In the genomic region with DNA sequence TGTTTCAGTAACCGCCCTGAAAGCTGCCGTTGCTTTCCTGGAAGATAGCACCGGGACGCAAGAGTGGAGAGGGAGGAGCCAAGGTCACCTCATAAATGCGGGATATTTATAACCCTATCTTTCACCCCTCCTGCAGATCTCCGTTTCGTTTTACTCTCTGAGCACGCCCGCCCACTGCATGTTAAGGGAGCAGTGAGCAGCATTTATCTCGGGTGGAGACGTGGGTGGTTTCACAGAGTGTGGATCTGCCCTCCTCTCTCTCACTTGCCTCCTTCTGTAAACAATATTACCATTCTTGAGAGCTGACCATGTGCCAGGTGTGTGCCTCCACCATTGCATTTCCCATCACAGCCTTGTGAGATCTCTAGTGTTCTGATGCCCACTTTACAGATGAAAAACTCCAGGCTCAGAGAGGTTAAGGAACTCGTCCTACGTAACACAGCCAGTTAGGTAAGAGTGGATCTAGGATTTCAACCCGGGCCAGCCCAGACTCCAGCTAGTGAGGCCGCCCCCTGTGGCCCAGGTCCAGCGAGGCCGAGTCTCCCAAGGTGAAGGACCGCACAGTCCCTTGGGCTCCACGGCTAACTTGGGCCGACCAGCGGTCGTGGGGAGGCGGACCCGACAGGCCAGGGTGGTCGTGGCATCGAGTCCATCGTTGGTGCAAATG, we compare ENCODE assay signal across 8 cellular contexts. TPM values are rescaled to one million over a fixed set of nuclear protein-coding genes. Genes with fewer than 3 reads are reported as not detected.
DNase-seq lines count a peak whose midpoint lies in the region; ATAC-seq, FAIRE-seq and TF ChIP-seq lines count a peak whose summit lies in the region.

No MANE protein-coding gene starts in this region.

- CTCF ChIA-PET in CD4-positive, alpha-beta T cell (lab: Charles Lee) = no interaction called here
- CTCF ChIA-PET in mammary epithelial cell (lab: Charles Lee; ENCODE audit: low non-redundant PET) = no interaction called here

- peak overlapping the region; percentile 85 for H2AFZ ChIP-seq in mammary epithelial cell (ENCODE audit: low read depth, low read length)

- TF ChIP-seq CTCF in CD4-positive, alpha-beta T cell (IDR thresholded peaks at IDR 0.05) = no peak
- TF ChIP-seq CTCF in mammary epithelial cell (conservative IDR thresholded peaks at IDR 0.05 in 1 of 2, IDR thresholded peaks at IDR 0.05 in 1 of 2; ENCODE audit: extremely low read depth in 1 of 2, insufficient read depth in 1 of 2, low read depth in 1 of 2, low read length in 2 of 2) = peak in 1 of 2 donors; percentile 20

- H3K9ac ChIP-seq in mammary epithelial cell (ENCODE audit: insufficient read depth, low read length) = peak overlapping the region; percentile 41

- peak; percentile 51 for ATAC-seq in CD4-positive, alpha-beta T cell (ENCODE audit: poor library complexity)
- ATAC-seq in HG03280 (IDR thresholded peaks at IDR 0.05; ENCODE audit: unreplicated experiment) = peak; percentile 50

- intact Hi-C loops in CD4-positive, alpha-beta T cell (cut with DNase I, micrococcal nuclease) = no loop called here
- intact Hi-C loops in mammary epithelial cell (cut with micrococcal nuclease) = loop anchor here (2.0 kb wide), 2 partner anchors 19 to 29 kb away; no protein-coding TSS in a partner anchor

- H3K27me3 ChIP-seq in CD4-positive, alpha-beta T cell (ENCODE audit: control insufficient read depth, insufficient read depth, low read length) = no peaks in the 10 kb centered on the region
- no peaks in the 10 kb centered on the region for H3K27me3 ChIP-seq in mammary epithelial cell (ENCODE audit: insufficient read depth, low read length)

- H3K9me3 Mint-ChIP-seq in CD4-positive, alpha-beta T cell = no peaks in the 10 kb centered on the region

- DNase-seq in CD4-positive, alpha-beta T cell = no peak
- DNase-seq in GM19238 (ENCODE audit: insufficient read length, low spot score) (peak; percentile 53), RCC 7860 (ENCODE audit: low spot score) (peak; percentile 90), mammary epithelial cell (peak; percentile 88), kidney tubule cell (ENCODE audit: low spot score) (peak; percentile 88)
- DNase-seq in stimulated activated CD4-positive, alpha-beta T cell treated with anti-CD3 and anti-CD28 coated beads, Interleukin-1b, Interleukin-23, amount 100 ng/mL, for 48 hours = peak; percentile 22
- no peak for DNase-seq in activated CD4-positive, CD25-positive, alpha-beta regulatory T cell (lab: John Stamatoyannopoulos, UW)

- H3K27ac Mint-ChIP-seq in CD4-positive, alpha-beta T cell = peak overlapping the region; percentile 54

- H3K27ac ChIP-seq in CD4-positive, alpha-beta T cell (ENCODE audit: low read depth, low read length) = no peak overlapping the region
- H3K27ac ChIP-seq in mammary epithelial cell (ENCODE audit: insufficient read depth, low read depth, low read length) = peak overlapping the region; percentile 44

- 4% methylated on average over 14 of the region's 27 CpGs for WGBS in mammary epithelial cell (ENCODE audit: low coverage, missing lambda C conversion rate)

- in situ Hi-C loops in mammary epithelial cell (cut with MboI; ENCODE audit: low sequenced_read_pairs in 2 of 2) = no loop called here

- BruUV-seq in mammary epithelial cell (replicated peaks; lab: Mats Ljungman, UMichigan) = TSS peak; percentile 94

- H3K36me3 ChIP-seq in mammary epithelial cell (ENCODE audit: insufficient read depth, low read length) = no peaks in the 10 kb centered on the region

- no peaks in the 10 kb centered on the region for H3K9me3 ChIP-seq in CD4-positive, alpha-beta T cell (ENCODE audit: control insufficient read depth, low read length)
- H3K9me3 ChIP-seq in mammary epithelial cell (replicated peaks; ENCODE audit: insufficient read depth, low read length) = no peaks in the 10 kb centered on the region

- no peaks in the 10 kb centered on the region for H3K27me3 Mint-ChIP-seq in CD4-positive, alpha-beta T cell

- dilution Hi-C loops in mammary epithelial cell (cut with HindIII; ENCODE audit: low sequenced_read_pairs) = no loop called here

- H3K4me1 Mint-ChIP-seq in CD4-positive, alpha-beta T cell (ENCODE audit: low read depth) = peaks cover 13% of the 10 kb centered on the region

- H3K4me3 Mint-ChIP-seq in CD4-positive, alpha-beta T cell = peak overlapping the region; percentile 78

- peaks cover 16% of the 10 kb centered on the region for H3K4me1 ChIP-seq in mammary epithelial cell (ENCODE audit: insufficient read depth, low read length)

- H3K4me3 ChIP-seq in mammary epithelial cell (replicated peaks in 1 of 3; ENCODE audit: insufficient read depth in 1 of 3, low read depth in 2 of 3, low read length in 3 of 3) = peak overlapping the region; percentile 38 to 83 (median 72)

- no peaks in the 10 kb centered on the region for H3K36me3 Mint-ChIP-seq in CD4-positive, alpha-beta T cell (ENCODE audit: low read depth)

- peak overlapping the region; percentile 69 for H3K4me2 ChIP-seq in mammary epithelial cell (ENCODE audit: insufficient read depth, low read depth, low read length)

- H3K79me2 ChIP-seq in mammary epithelial cell (ENCODE audit: insufficient read depth, low read length) = peaks cover 36% of the 10 kb centered on the region

- POLR2A ChIA-PET in CD4-positive, alpha-beta T cell (lab: Charles Lee) = interaction anchor here (1.5 kb wide), 1 partner anchor 17 kb away, joined by 5 read pairs; a partner anchor contains a TSS

- peak; percentile 83 for FAIRE-seq in RCC 7860 (lab: Jason Lieb, UNC)

- H4K20me1 ChIP-seq in mammary epithelial cell (ENCODE audit: insufficient read depth, low read length) = no peaks in the 10 kb centered on the region

RNA-seq across cellular contexts. Expression of a gene that starts 16.9 kb away (rescaled TPM):
- total RNA-seq in CD4-positive, alpha-beta T cell = 1 to 10 TPM; 8.0 to 9.5 TPM
- total RNA-seq in mammary epithelial cell = 100 to 1,000 TPM in 1 of 2 donors, 10 to 100 TPM in 1; 44.3 to 108 TPM
- polyA plus RNA-seq in mammary epithelial cell = 85.9 TPM
- polyA minus RNA-seq in mammary epithelial cell = 152 TPM

RNA-seq across cellular contexts. Expression of a gene that starts 49.5 kb away (rescaled TPM):
- 100 to 1,000 TPM; 279 to 295 TPM for total RNA-seq in CD4-positive, alpha-beta T cell
- 10 to 100 TPM; 14.8 to 74.6 TPM for total RNA-seq in mammary epithelial cell
- 115 TPM for polyA plus RNA-seq in mammary epithelial cell
- polyA minus RNA-seq in mammary epithelial cell = 42.4 TPM

RNA-seq across cellular contexts. Expression of a gene that starts 49.8 kb away (rescaled TPM):
- 1 to 10 TPM; 7.5 to 8.3 TPM for total RNA-seq in CD4-positive, alpha-beta T cell
- 1 to 10 TPM; 3.9 to 6.8 TPM for total RNA-seq in mammary epithelial cell
- polyA plus RNA-seq in mammary epithelial cell = 2.6 TPM
- polyA minus RNA-seq in mammary epithelial cell = 7.6 TPM

Comparison
In these comparisons a context has a peak if more than half of its experiments do, and no peak if none do; other contexts are left out.
1. DNase-seq: peak in GM19238 (single experiment), RCC 7860 (single experiment), mammary epithelial cell (single experiment), kidney tubule cell (single experiment) and stimulated activated CD4-positive, alpha-beta T cell treated with anti-CD3 and anti-CD28 coated beads, Interleukin-1b, Interleukin-23, amount 100 ng/mL, for 48 hours (single experiment); none in CD4-positive, alpha-beta T cell (0 of 10) and activated CD4-positive, CD25-positive, alpha-beta regulatory T cell (0 of 4).
2. RNA of a gene that starts 16.9 kb away (total RNA-seq): 44.3 to 108 TPM in mammary epithelial cell; 8.0 to 9.5 TPM in CD4-positive, alpha-beta T cell; every median in the first group is over 4 times any median in the second.